24 cellular contexts compared by ENCODE assay signal in genomic region chr13:41722684-41723083, GRCh38.
"Had no signal": no experiment of that assay in that cellular context is flagged by ENCODE, and none has a peak within 500 bp of the region (broad histone marks: within the 10 kb centered on the region; RNA-seq: fewer than 3 reads in every experiment).

No MANE protein-coding gene starts in this region.

- H3K9me3 ChIP-seq: gastrocnemius medialis, left lung, lower lobe of right lung, vagina had no signal

- H3K4me1 Mint-ChIP-seq: activated CD4-positive, alpha-beta T cell treated with anti-CD3 and anti-CD28 coated beads for 36 hours; natural killer cell; neural progenitor cell had no signal

- H3K36me3 Mint-ChIP-seq: natural killer cell, neural progenitor cell had no signal

- H3K9me3 Mint-ChIP-seq: activated naive CD4-positive, alpha-beta T cell treated with anti-CD3 and anti-CD28 coated beads for 36 hours; activated T-cell treated with anti-CD3 and anti-CD28 coated beads, Interleukin-2, amount 50 U/mL, for 72 hours; effector memory CD8-positive, alpha-beta T cell; natural killer cell; neural progenitor cell; stimulated activated naive CD8-positive, alpha-beta T cell treated with anti-CD3 and anti-CD28 coated beads, Interleukin-15, Interleukin-2, amounts not matched to agents 100 ng/mL and 50 ng/mL, for 24 hours; type B pancreatic cell had no signal

- ATAC-seq: activated CD4-positive, alpha-beta T cell treated with anti-CD3 and anti-CD28 coated beads for 36 hours; activated T-cell treated with anti-CD3 and anti-CD28 coated beads, Interleukin-2, amount 50 U/mL, for 72 hours; effector memory CD8-positive, alpha-beta T cell; gastrocnemius medialis; left lung; lower lobe of right lung; natural killer cell; right cardiac atrium had no signal

- DNase-seq: activated CD4-positive, alpha-beta T cell treated with anti-CD3 and anti-CD28 coated beads for 36 hours; activated CD4-positive, alpha-beta T cell treated with anti-CD3 and anti-CD28 coated beads, Interleukin-2, amount 50 U/mL, for 4 hours; activated CD4-positive, CD25-positive, alpha-beta regulatory T cell; activated naive CD4-positive, alpha-beta T cell treated with anti-CD3 and anti-CD28 coated beads for 36 hours; activated T-cell treated with anti-CD3 and anti-CD28 coated beads for 4 hours; activated T-cell treated with anti-CD3 and anti-CD28 coated beads, Interleukin-2, amount 50 U/mL, for 72 hours; amniotic stem cell; brain microvascular endothelial cell; cortex of kidney; effector memory CD8-positive, alpha-beta T cell; gastrocnemius medialis; glutamatergic neuron; left lung; lower lobe of right lung; mesenchymal stem cell; natural killer cell; posterior cingulate gyrus; right cardiac atrium; stimulated activated CD4-positive, alpha-beta T cell treated with anti-CD3 and anti-CD28 coated beads, Interleukin-4, amount 100 ng/mL, for 1 hour had no signal

- H3K4me3 Mint-ChIP-seq: activated CD4-positive, alpha-beta T cell treated with anti-CD3 and anti-CD28 coated beads for 36 hours; activated naive CD4-positive, alpha-beta T cell treated with anti-CD3 and anti-CD28 coated beads for 36 hours; activated T-cell treated with anti-CD3 and anti-CD28 coated beads, Interleukin-2, amount 50 U/mL, for 72 hours; effector memory CD8-positive, alpha-beta T cell; natural killer cell; neural progenitor cell; stimulated activated naive CD8-positive, alpha-beta T cell treated with anti-CD3 and anti-CD28 coated beads, Interleukin-15, Interleukin-2, amounts not matched to agents 100 ng/mL and 50 ng/mL, for 24 hours; type B pancreatic cell had no signal

- H3K27ac Mint-ChIP-seq: activated CD4-positive, alpha-beta T cell treated with anti-CD3 and anti-CD28 coated beads for 36 hours; activated naive CD4-positive, alpha-beta T cell treated with anti-CD3 and anti-CD28 coated beads for 36 hours; activated T-cell treated with anti-CD3 and anti-CD28 coated beads, Interleukin-2, amount 50 U/mL, for 72 hours; effector memory CD8-positive, alpha-beta T cell; natural killer cell; neural progenitor cell; stimulated activated naive CD8-positive, alpha-beta T cell treated with anti-CD3 and anti-CD28 coated beads, Interleukin-15, Interleukin-2, amounts not matched to agents 100 ng/mL and 50 ng/mL, for 24 hours; type B pancreatic cell had no signal

- H3K36me3 ChIP-seq: brain microvascular endothelial cell, neural progenitor cell, vagina had no signal

- FAIRE-seq: islet of Langerhans had no signal

- H3K27ac ChIP-seq: brain microvascular endothelial cell, gastrocnemius medialis, left lung, lower lobe of right lung, neural progenitor cell, vagina had no signal

- H3K4me1 ChIP-seq: gastrocnemius medialis, left lung, lower lobe of right lung, neural progenitor cell, vagina had no signal

- H3K4me3 ChIP-seq: gastrocnemius medialis, left lung, lower lobe of right lung, neural progenitor cell, vagina had no signal
